In the genomic region with DNA sequence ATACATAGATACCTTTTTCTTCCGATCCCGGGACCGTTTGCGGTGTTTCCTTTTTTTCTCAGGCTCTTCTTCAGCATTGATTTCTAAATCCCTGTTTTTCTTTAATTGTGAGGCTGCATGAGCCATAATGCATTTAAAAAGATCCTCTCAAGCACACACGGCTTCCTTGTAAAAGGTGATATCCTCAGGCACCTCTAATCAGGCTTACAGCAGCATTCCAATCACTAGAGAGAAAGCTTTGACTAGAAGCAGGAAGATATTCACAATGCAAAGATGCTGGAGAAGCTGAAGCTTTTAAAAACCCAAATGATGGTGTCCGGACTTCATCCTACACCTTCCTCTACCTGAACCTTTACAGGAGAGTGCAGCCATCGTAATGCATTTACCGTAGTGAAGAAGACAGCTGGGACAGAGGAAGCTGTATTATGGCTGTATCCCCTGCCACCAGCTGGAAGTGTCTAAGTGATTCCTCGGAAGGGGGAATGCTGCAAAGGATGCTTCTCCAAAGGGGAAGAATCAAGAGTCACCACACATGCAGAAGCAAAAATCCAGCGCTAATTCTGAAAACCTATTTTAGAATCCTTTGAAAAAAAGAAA, we compare ENCODE assay signal across 11 cellular contexts. TPM values are rescaled to one million over a fixed set of nuclear protein-coding genes. Genes with fewer than 3 reads are reported as not detected.
DNase-seq lines count a peak whose midpoint lies in the region; ATAC-seq, FAIRE-seq and TF ChIP-seq lines count a peak whose summit lies in the region.
"Had no signal": no experiment of that assay in that cellular context is flagged by ENCODE, and none has a peak within 500 bp of the region (broad histone marks: within the 10 kb centered on the region; RNA-seq: fewer than 3 reads in every experiment).

ANK3 (minus strand) TSS at position 463 of the 597 bp plus-strand sequence; CDS start at position 126, 337 bp downstream.

- TF ChIP-seq POLR2A in K562 (conservative IDR thresholded peaks at IDR 0.05): no peak

- H3K36me3 ChIP-seq in K562 (ENCODE audit: control insufficient read depth, insufficient read depth, low read length): no peaks in the 10 kb centered on the region
- no peaks in the 10 kb centered on the region for H3K36me3 ChIP-seq in lower lobe of right lung

- FAIRE-seq in K562 (lab: Jason Lieb, UNC): no peak

- no peak for TF ChIP-seq RAD21 in K562 (CRISPR knock-in tag; conservative IDR thresholded peaks at IDR 0.05 in 1 of 2, IDR thresholded peaks at IDR 0.05 in 1 of 2)

- POLR2A ChIA-PET in K562 (lab: Yijun Ruan, JAX): interaction anchor here (1.1 kb wide), 1 partner anchor 13 kb away, joined by 3 read pairs; no protein-coding TSS in a partner anchor

- TF ChIP-seq EP300 in K562 (IDR thresholded peaks at IDR 0.05; ENCODE audit: low read length): no peak

- ATAC-seq in K562: no peak
- no peak for ATAC-seq in lower lobe of right lung
- no peak for ATAC-seq in GM18861 (IDR thresholded peaks at IDR 0.05; ENCODE audit: unreplicated experiment)
- ATAC-seq in GM21825 (IDR thresholded peaks at IDR 0.05; ENCODE audit: unreplicated experiment): no peak

- no peaks in the 10 kb centered on the region for H3K79me2 ChIP-seq in K562 (ENCODE audit: control insufficient read depth, insufficient read depth, low read length)

- H3K4me1 ChIP-seq in K562 (replicated peaks in 1 of 2; ENCODE audit: control insufficient read depth in 2 of 2, insufficient read depth in 2 of 2, low read length in 2 of 2) (no peaks in the 10 kb centered on the region), lower lobe of right lung (peaks cover 12% of the 10 kb centered on the region)

- peak; percentile 17 for DNase-seq in DMS153 treated with DMSO at 0.1 percent for 48 hours (lab: John Stamatoyannopoulos, UW; ENCODE audit: unreplicated experiment)
- DNase-seq in DMS153 (lab: John Stamatoyannopoulos, UW): no peak
- DNase-seq in K562 (ENCODE audit: extremely low read depth in 1 of 4, low spot score in 3 of 4): no peak
- DNase-seq in lower lobe of right lung: no peak
- DNase-seq in NCI-H510A (lab: John Stamatoyannopoulos, UW): no peak
- DNase-seq: NCI-H446 had no signal

- intact Hi-C loops in K562 (cut with micrococcal nuclease) (no loop called here), lower lobe of right lung (cut with DNase I) (no loop called here)

- BruUV-seq in K562 (replicated peaks; lab: Mats Ljungman, UMichigan): no TSS peak

- H4K20me1 ChIP-seq in K562 (replicated peaks; ENCODE audit: control insufficient read depth, insufficient read depth, low read length): no peaks in the 10 kb centered on the region

- H3K27ac ChIP-seq in K562 (ENCODE audit: extremely low read depth, low read depth, low read length) (no peak within 1 kb of the TSS), lower lobe of right lung (no peak within 1 kb of the TSS)
- H3K27ac ChIP-seq: 22Rv1, skin epidermis had no signal

- no peaks in the 10 kb centered on the region for H3K9me1 ChIP-seq in K562 (ENCODE audit: control insufficient read depth, insufficient read depth, low read length)

- WGBS in K562 (ENCODE audit: insufficient coverage, low coverage, missing lambda C conversion rate): 1% methylated on average over 10 of the region's 10 CpGs

- H3K9me3 ChIP-seq in K562 (replicated peaks; ENCODE audit: control insufficient read depth, insufficient read depth, low read depth, low read length) (no peaks in the 10 kb centered on the region), lower lobe of right lung (no peaks in the 10 kb centered on the region)

- CTCF ChIA-PET in K562 (lab: Yijun Ruan, JAX; ENCODE audit: low intra/inter-chr PET ratio): no interaction called here

- no peak within 1 kb of the TSS for H3K9ac ChIP-seq in K562 (ENCODE audit: insufficient read depth in 1 of 2, low read depth in 2 of 2, low read length in 2 of 2)

- TF ChIP-seq CTCF in K562 (IDR thresholded peaks at IDR 0.05 in 2 of 3, conservative IDR thresholded peaks at IDR 0.05 in 1 of 3; ENCODE audit: insufficient read depth in 2 of 3, low read depth in 1 of 3, low read length in 3 of 3) (no peak), lower lobe of right lung (IDR thresholded peaks at IDR 0.05) (no peak), subcutaneous adipose tissue (IDR thresholded peaks at IDR 0.05; ENCODE audit: low read depth) (no peak)

- H2AFZ ChIP-seq in K562 (ENCODE audit: low read depth, low read length): no peak within 1 kb of the TSS

- no peak within 1 kb of the TSS for H3K4me2 ChIP-seq in K562 (ENCODE audit: insufficient read depth, low read length)

- in situ Hi-C loops in K562 (cut with MboI): no loop called here

- H3K4me3 ChIP-seq in K562 (no peak within 1 kb of the TSS), lower lobe of right lung (no peak within 1 kb of the TSS)
- H3K4me3 ChIP-seq: skin epidermis had no signal

- peaks cover 0 to 7% of the 10 kb centered on the region in 2 experiments; a peak in 3 of 5 replicates for H3K27me3 ChIP-seq in K562 (ENCODE audit: control insufficient read depth in 2 of 2, insufficient read depth in 2 of 2, low read length in 2 of 2)
- no peaks in the 10 kb centered on the region for H3K27me3 ChIP-seq in lower lobe of right lung (ENCODE audit: low read depth)

TF ChIP-seq in K562, 482 proteins besides CTCF, POLR2A, EP300 and RAD21:
- no peak for TF ChIP-seq ZNF398 (CRISPR knock-in tag; IDR thresholded peaks at IDR 0.05)
- TF ChIP-seq, protein P1, sequence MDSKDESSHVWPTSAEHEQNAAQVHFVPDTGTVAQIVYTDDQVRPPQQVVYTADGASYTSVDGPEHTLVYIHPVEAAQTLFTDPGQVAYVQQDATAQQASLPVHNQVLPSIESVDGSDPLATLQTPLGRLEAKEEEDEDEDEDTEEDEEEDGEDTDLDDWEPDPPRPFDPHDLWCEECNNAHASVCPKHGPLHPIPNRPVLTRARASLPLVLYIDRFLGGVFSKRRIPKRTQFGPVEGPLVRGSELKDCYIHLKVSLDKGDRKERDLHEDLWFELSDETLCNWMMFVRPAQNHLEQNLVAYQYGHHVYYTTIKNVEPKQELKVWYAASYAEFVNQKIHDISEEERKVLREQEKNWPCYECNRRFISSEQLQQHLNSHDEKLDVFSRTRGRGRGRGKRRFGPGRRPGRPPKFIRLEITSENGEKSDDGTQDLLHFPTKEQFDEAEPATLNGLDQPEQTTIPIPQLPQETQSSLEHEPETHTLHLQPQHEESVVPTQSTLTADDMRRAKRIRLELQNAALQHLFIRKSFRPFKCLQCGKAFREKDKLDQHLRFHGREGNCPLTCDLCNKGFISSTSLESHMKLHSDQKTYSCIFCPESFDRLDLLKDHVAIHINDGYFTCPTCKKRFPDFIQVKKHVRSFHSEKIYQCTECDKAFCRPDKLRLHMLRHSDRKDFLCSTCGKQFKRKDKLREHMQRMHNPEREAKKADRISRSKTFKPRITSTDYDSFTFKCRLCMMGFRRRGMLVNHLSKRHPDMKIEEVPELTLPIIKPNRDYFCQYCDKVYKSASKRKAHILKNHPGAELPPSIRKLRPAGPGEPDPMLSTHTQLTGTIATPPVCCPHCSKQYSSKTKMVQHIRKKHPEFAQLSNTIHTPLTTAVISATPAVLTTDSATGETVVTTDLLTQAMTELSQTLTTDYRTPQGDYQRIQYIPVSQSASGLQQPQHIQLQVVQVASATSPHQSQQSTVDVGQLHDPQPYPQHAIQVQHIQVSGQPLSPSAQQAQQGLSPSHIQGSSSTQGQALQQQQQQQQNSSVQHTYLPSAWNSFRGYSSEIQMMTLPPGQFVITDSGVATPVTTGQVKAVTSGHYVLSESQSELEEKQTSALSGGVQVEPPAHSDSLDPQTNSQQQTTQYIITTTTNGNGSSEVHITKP (IDR thresholded peaks at IDR 0.05; ENCODE audit: partially characterized antibody): peak; percentile 64

RNA-seq across cellular contexts. Expression of gene ANK3, which starts in this region (rescaled TPM):
- total RNA-seq in K562 (2011; cell fraction: chromatin; rRNA removed; ENCODE audit: low replicate concordance): 130 and 187 TPM in 2 replicates
- 41.4 and 51.2 TPM in 2 replicates for total RNA-seq in K562 (2011; cell fraction: nucleolus; rRNA removed)
- total RNA-seq in K562 (2011; cell fraction: nucleoplasm; rRNA removed): 79.8 and 105 TPM in 2 replicates
- total RNA-seq in K562 (2014; rRNA removed) (11.9 and 16.0 TPM in 2 replicates), K562 (2014; rRNA removed; fragmentation: Illumina TruSeq; extraction: Trizol) (25.2 and 32.8 TPM in 2 replicates), K562 (2015; rRNA removed; fragmentation: Illumina TruSeq; extraction: Trizol) (24.9 and 28.4 TPM in 2 replicates), K562 (2021) (25.0 and 32.3 TPM in 2 replicates), lower lobe of right lung (75.9 TPM), subcutaneous adipose tissue (10 to 100 TPM in 3 of 4 donors, 1 to 10 TPM in 1; 6.4 to 23.2 (median 13.5) TPM)
- polyA plus RNA-seq in K562 (2011; rRNA removed) (3.2 and 17.9 TPM in 2 replicates), K562 (2014; fragmentation: Illumina TruSeq; extraction: Trizol) (23.9 and 24.4 TPM in 2 replicates), K562 (2014; fragmentation: Nextera tagmentation; extraction: Ambion mirVana) (10 to 100 TPM in 1 of 2 experiments, 1 to 10 TPM in 1; 10.0 to 10.5 TPM), K562 (2014; rRNA removed) (15.0 and 17.0 TPM in 2 replicates)
- polyA plus RNA-seq in K562 (2011; cell fraction: cytosol; rRNA removed): 1.3 and 6.8 TPM in 2 replicates
- polyA plus RNA-seq in K562 (2011; cell fraction: nucleus; rRNA removed): 3.0 and 17.5 TPM in 2 replicates
- 18.0 and 29.8 TPM in 2 replicates for polyA plus RNA-seq in K562 (2012)
- 11.4 and 62.0 TPM in 2 replicates for polyA minus RNA-seq in K562 (2011; rRNA and poly(A)+ RNA removed)
- polyA minus RNA-seq in K562 (2011; cell fraction: cytosol; rRNA and poly(A)+ RNA removed): 3.7 and 14.5 TPM in 2 replicates
- 15.2 and 44.4 TPM in 2 replicates for polyA minus RNA-seq in K562 (2011; cell fraction: nucleus; rRNA and poly(A)+ RNA removed)
